8 cellular contexts compared by ENCODE assay signal in the genomic region with DNA sequence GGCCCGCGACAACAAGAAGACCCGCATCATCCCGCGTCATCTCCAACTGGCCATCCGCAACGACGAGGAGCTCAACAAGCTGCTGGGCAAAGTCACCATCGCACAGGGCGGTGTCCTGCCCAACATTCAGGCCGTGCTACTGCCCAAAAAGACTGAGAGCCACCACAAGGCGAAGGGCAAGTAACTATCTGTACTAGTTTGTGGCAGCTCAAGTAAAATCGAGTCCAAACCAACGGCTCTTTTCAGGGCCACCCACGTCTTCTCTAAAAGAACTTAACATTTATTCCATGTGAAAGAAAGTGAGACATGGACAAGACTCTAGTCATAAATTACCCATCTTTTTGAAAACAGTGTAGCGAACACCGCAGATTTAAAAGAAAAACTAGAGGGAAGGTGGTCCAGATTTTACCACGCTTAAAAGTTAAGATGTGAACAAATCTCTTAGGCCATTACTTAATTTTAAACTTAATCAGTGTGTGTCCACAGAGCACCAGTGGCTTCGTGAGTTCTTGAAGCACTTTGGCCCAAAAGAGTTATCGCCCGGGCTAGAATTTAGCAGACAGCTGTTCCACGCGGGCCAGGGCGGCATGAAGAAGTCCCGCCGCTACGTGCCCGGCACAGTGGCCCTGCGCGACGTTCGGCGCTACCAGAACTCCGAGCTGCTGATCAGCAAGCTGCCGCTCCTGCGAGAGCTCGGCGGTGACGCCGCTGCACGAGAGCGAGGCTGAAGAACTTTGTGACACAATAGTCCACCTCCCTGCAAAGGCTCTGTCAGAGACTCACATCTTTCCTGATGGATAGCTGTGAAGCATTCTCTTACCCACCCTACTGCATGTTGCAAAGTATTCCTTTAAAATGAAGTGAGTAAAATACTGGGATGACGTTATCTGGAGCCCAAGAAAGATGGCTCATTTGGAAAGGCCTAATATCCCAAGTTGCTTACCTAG.
A peak's percentile ranks its signal among the peaks of the same experiment; 100 is the strongest.
DNase-seq lines count a peak whose midpoint lies in the region; FAIRE-seq and TF ChIP-seq lines count a peak whose summit lies in the region.

No MANE protein-coding gene starts in this region.

- peak overlapping the region; percentile 73 to 88 for H3K27ac ChIP-seq in breast epithelium
- H3K27ac ChIP-seq in kidney (ENCODE audit: low read depth in 2 of 2, low read length in 2 of 2), result peak overlapping the region in 1 of 2 donors; percentile 54

- H3K4me1 ChIP-seq in breast epithelium, result peaks cover 0 to 3% of the 10 kb centered on the region in 2 donors
- H3K4me1 ChIP-seq in kidney (ENCODE audit: control insufficient read depth in 1 of 2, insufficient read depth in 1 of 2, low read depth in 1 of 2, low read length in 2 of 2), result peaks cover 0 to 3% of the 10 kb centered on the region in 2 donors

- H3K4me3 ChIP-seq in breast epithelium (peak overlapping the region; percentile 46 to 66 (median 63)), kidney (ENCODE audit: low read length in 2 of 2) (peak overlapping the region; percentile 39 to 46)

- H3K27me3 ChIP-seq in breast epithelium, result no peaks in the 10 kb centered on the region

- intact Hi-C loops in breast epithelium (cut with DNase I; ENCODE audit: low total_unique reads) (no loop called here), kidney (cut with DNase I) (no loop called here)

- no peaks in the 10 kb centered on the region for H3K9me3 ChIP-seq in breast epithelium
- no peaks in the 10 kb centered on the region for H3K9me3 ChIP-seq in kidney (ENCODE audit: control insufficient read depth in 1 of 2, low read length in 2 of 2)

- H3K36me3 ChIP-seq in breast epithelium (no peaks in the 10 kb centered on the region), kidney (ENCODE audit: control insufficient read depth in 1 of 2, insufficient read depth in 2 of 2, low read length in 2 of 2) (no peaks in the 10 kb centered on the region)

- TF ChIP-seq CTCF in breast epithelium (IDR thresholded peaks at IDR 0.05) (no peak), kidney (IDR thresholded peaks at IDR 0.05; ENCODE audit: borderline replicate concordance, extremely low read depth, insufficient read depth) (no peak)

- peak; percentile 57 for FAIRE-seq in GM19239 (lab: Jason Lieb, UNC)
- FAIRE-seq in kidney (lab: Jason Lieb, UNC), result no peak

- DNase-seq in AG20443 (ENCODE audit: low spot score), result peak; percentile 42
- no peak for DNase-seq in GM19239 (ENCODE audit: insufficient read length, low spot score)
- DNase-seq in NCI-H1048 (lab: John Stamatoyannopoulos, UW), result peak; percentile 11
- DNase-seq in T1000 (lab: John Stamatoyannopoulos, UW), result peak; percentile 53
- peak; percentile 38 to 70 for DNase-seq in breast epithelium (ENCODE audit: low spot score in 2 of 2)
- DNase-seq in kidney, result peak; percentile 88
- DNase-seq in stimulated activated CD4-positive, alpha-beta T cell treated with anti-CD3 and anti-CD28 coated beads, Interleukin-2, amount 100 ng/mL, for 48 hours, result peak; percentile 64 to 72
- DNase-seq in middle frontal gyrus (ENCODE audit: extremely low spot score, low spot score), result no peak

- no peak overlapping the region for H3K9ac ChIP-seq in kidney (ENCODE audit: low read length in 2 of 2)

- TF ChIP-seq POLR2A in breast epithelium (IDR thresholded peaks at IDR 0.05), result no peak

Comparison
In these comparisons a context has a peak if more than half of its experiments do, and no peak if none do; other contexts are left out.
1. DNase-seq: peak in AG20443 (single experiment), NCI-H1048 (single experiment), T1000 (single experiment), breast epithelium (2 of 2), kidney (single experiment) and stimulated activated CD4-positive, alpha-beta T cell treated with anti-CD3 and anti-CD28 coated beads, Interleukin-2, amount 100 ng/mL, for 48 hours (2 of 2); none in GM19239 (single experiment) and middle frontal gyrus (single experiment).